In genomic region chr3:52227766-52228165, GRCh38 we compare ENCODE assay signal across 23 cellular contexts. TPM values are rescaled to one million over a fixed set of nuclear protein-coding genes. Genes with fewer than 3 reads are reported as not detected.
A peak's percentile ranks its signal among the peaks of the same experiment; 100 is the strongest.
DNase-seq lines count a peak whose midpoint lies in the region; ATAC-seq and TF ChIP-seq lines count a peak whose summit lies in the region.
"Had no signal": no experiment of that assay in that cellular context is flagged by ENCODE, and none has a peak within 500 bp of the region (broad histone marks: within the 10 kb centered on the region; RNA-seq: fewer than 3 reads in every experiment).

No MANE protein-coding gene starts in this region.

- no peak overlapping the region for H3K4me3 Mint-ChIP-seq in activated naive CD4-positive, alpha-beta T cell treated with anti-CD3 and anti-CD28 coated beads for 36 hours
- no peak overlapping the region for H3K4me3 Mint-ChIP-seq in neural crest cell
- H3K4me3 Mint-ChIP-seq: CD14-positive monocyte; stimulated activated naive B cell treated with anti-CD40 and anti-IgM and Interleukin-4, amounts not matched to agents 10 μg/mL and 1 μg/mL and 100 μg/mL, for 72 hours had no signal

- CTCF ChIA-PET in activated naive CD4-positive, alpha-beta T cell treated with anti-CD3 and anti-CD28 coated beads for 36 hours (lab: Charles Lee): interaction anchor here (1.0 to 14.1 kb wide), 4 partner anchors 10 to 112 kb away, joined by 3 to 314 read pairs (median 4); no protein-coding TSS in a partner anchor
- CTCF ChIA-PET in RWPE1 (lab: Yijun Ruan, JAX): no interaction called here

- peak overlapping the region; percentile 71 for H3K27ac Mint-ChIP-seq in activated naive CD4-positive, alpha-beta T cell treated with anti-CD3 and anti-CD28 coated beads for 36 hours
- peak overlapping the region; percentile 27 for H3K27ac Mint-ChIP-seq in neural crest cell (ENCODE audit: unreplicated experiment)
- H3K27ac Mint-ChIP-seq: stimulated activated naive B cell treated with anti-CD40 and anti-IgM and Interleukin-4, amounts not matched to agents 10 μg/mL and 1 μg/mL and 100 μg/mL, for 72 hours had no signal

- H3K4me1 Mint-ChIP-seq in activated naive CD4-positive, alpha-beta T cell treated with anti-CD3 and anti-CD28 coated beads for 36 hours (ENCODE audit: low read depth): peaks cover 50% of the 10 kb centered on the region
- H3K4me1 Mint-ChIP-seq in neural crest cell: no peaks in the 10 kb centered on the region

- H3K27me3 Mint-ChIP-seq in activated naive CD4-positive, alpha-beta T cell treated with anti-CD3 and anti-CD28 coated beads for 36 hours (ENCODE audit: low read depth): no peaks in the 10 kb centered on the region
- H3K27me3 Mint-ChIP-seq in neural crest cell (ENCODE audit: low read depth): no peaks in the 10 kb centered on the region
- H3K27me3 Mint-ChIP-seq: stimulated activated naive B cell treated with anti-CD40 and anti-IgM and Interleukin-4, amounts not matched to agents 10 μg/mL and 1 μg/mL and 100 μg/mL, for 72 hours had no signal

- TF ChIP-seq CTCF in RWPE1 (conservative IDR thresholded peaks at IDR 0.05; ENCODE audit: low read depth) (no peak), neural crest cell (conservative IDR thresholded peaks at IDR 0.05) (no peak)

- H3K36me3 Mint-ChIP-seq in activated naive CD4-positive, alpha-beta T cell treated with anti-CD3 and anti-CD28 coated beads for 36 hours (ENCODE audit: low read depth): peaks cover 19% of the 10 kb centered on the region
- H3K36me3 Mint-ChIP-seq in neural crest cell (ENCODE audit: low read depth): no peaks in the 10 kb centered on the region

- intact Hi-C loops in activated naive CD4-positive, alpha-beta T cell treated with anti-CD3 and anti-CD28 coated beads for 36 hours (cut with micrococcal nuclease): loop anchor here (10.0 kb wide), 1 partner anchor 173 kb away; the partner anchor contains the start of gene DUSP7

- DNase-seq in activated naive CD4-positive, alpha-beta T cell treated with anti-CD3 and anti-CD28 coated beads for 36 hours: peak; percentile 5
- DNase-seq in activated naive CD4-positive, alpha-beta T cell treated with anti-CD3 and anti-CD28 coated beads, Interleukin-2, amount 50 U/mL, for 16 hours: no peak
- DNase-seq in RWPE1 (ENCODE audit: low spot score) (no peak), neural crest cell (ENCODE audit: low read depth, low spot score) (no peak)
- DNase-seq: activated CD4-positive, alpha-beta T cell treated with anti-CD3 and anti-CD28 coated beads for 1 hour; body of pancreas; heart left ventricle; mammary epithelial cell; NCI-H1105; NCI-H2081; PC-3; SHP77 treated with DMSO at 0.1 percent for 48 hours; stimulated activated CD4-positive, alpha-beta T cell treated with anti-CD3 and anti-CD28 coated beads, Interleukin-2, amount 100 ng/mL, for 24 hours; stimulated activated naive B cell treated with anti-CD40 and anti-IgM and Interleukin-4, amounts not matched to agents 10 μg/mL and 1 μg/mL and 100 μg/mL, for 72 hours had no signal

- H3K9me3 Mint-ChIP-seq in activated naive CD4-positive, alpha-beta T cell treated with anti-CD3 and anti-CD28 coated beads for 36 hours: no peaks in the 10 kb centered on the region
- no peaks in the 10 kb centered on the region for H3K9me3 Mint-ChIP-seq in neural crest cell
- H3K9me3 Mint-ChIP-seq: CD14-positive monocyte; stimulated activated naive B cell treated with anti-CD40 and anti-IgM and Interleukin-4, amounts not matched to agents 10 μg/mL and 1 μg/mL and 100 μg/mL, for 72 hours had no signal

- ATAC-seq in HG02938 (IDR thresholded peaks at IDR 0.05; ENCODE audit: unreplicated experiment): no peak
- ATAC-seq in HG03139 (IDR thresholded peaks at IDR 0.05; ENCODE audit: unreplicated experiment): no peak
- ATAC-seq: body of pancreas; heart left ventricle; stimulated activated naive B cell treated with anti-CD40 and anti-IgM and Interleukin-4, amounts not matched to agents 10 μg/mL and 1 μg/mL and 100 μg/mL, for 72 hours had no signal

- peak overlapping the region; percentile 31 for H3K27ac ChIP-seq in RWPE1
- H3K27ac ChIP-seq: body of pancreas, heart left ventricle, thoracic aorta had no signal

- POLR2A ChIA-PET in RWPE1 (lab: Yijun Ruan, JAX; ENCODE audit: low non-redundant PET): no interaction called here

RNA-seq across cellular contexts. Expression of gene TLR9, which starts 2.3 kb away (rescaled TPM):
- under 1 TPM; 0.62 to 0.89 TPM for total RNA-seq in activated naive CD4-positive, alpha-beta T cell treated with anti-CD3 and anti-CD28 coated beads for 36 hours
- total RNA-seq in neural crest cell: 0.16 TPM in 1 of 2 replicates, not detected in the other
- total RNA-seq: epithelial cell of proximal tubule, fibroblast of villous mesenchyme, H4, mammary epithelial cell, PC-3, pulmonary artery endothelial cell, skeletal muscle tissue, thoracic aorta had no signal

RNA-seq across cellular contexts. Expression of gene TWF2, which starts 11.2 kb away (rescaled TPM):
- total RNA-seq in activated naive CD4-positive, alpha-beta T cell treated with anti-CD3 and anti-CD28 coated beads for 36 hours: 10 to 100 TPM; 89.1 to 91.3 TPM
- 30.7 and 31.7 TPM in 2 replicates for total RNA-seq in neural crest cell

RNA-seq across cellular contexts. Expression of gene PPM1M, which starts 17.8 kb away (rescaled TPM):
- total RNA-seq in activated naive CD4-positive, alpha-beta T cell treated with anti-CD3 and anti-CD28 coated beads for 36 hours: 100 to 1,000 TPM; 107 to 108 TPM
- 4.3 and 4.4 TPM in 2 replicates for total RNA-seq in neural crest cell

RNA-seq across cellular contexts. Expression of gene ALAS1, which starts 29.8 kb away (rescaled TPM):
- 10 to 100 TPM; 35.7 to 37.8 TPM for total RNA-seq in activated naive CD4-positive, alpha-beta T cell treated with anti-CD3 and anti-CD28 coated beads for 36 hours
- 47.8 and 53.0 TPM in 2 replicates for total RNA-seq in neural crest cell

RNA-seq across cellular contexts. Expression of gene WDR82, which starts 50.7 kb away (rescaled TPM):
- total RNA-seq in activated naive CD4-positive, alpha-beta T cell treated with anti-CD3 and anti-CD28 coated beads for 36 hours: 100 to 1,000 TPM; 176 to 177 TPM
- total RNA-seq in neural crest cell: 114 and 119 TPM in 2 replicates

Comparison
In these comparisons a context has a peak if more than half of its experiments do, and no peak if none do; other contexts are left out.
1. RNA of gene PPM1M, which starts 17.8 kb away (total RNA-seq): 107 to 108 TPM in activated naive CD4-positive, alpha-beta T cell treated with anti-CD3 and anti-CD28 coated beads for 36 hours; 4.3 to 4.4 TPM in neural crest cell; every median in the first group is over 10 times any median in the second.